Comparison of ENCODE assay signal across 8 cellular contexts in genomic region chr10:86960003-86960862, GRCh38. TPM values are rescaled to one million over a fixed set of nuclear protein-coding genes. Genes with fewer than 3 reads are reported as not detected.
A peak's percentile ranks its signal among the peaks of the same experiment; 100 is the strongest.
DNase-seq lines count a peak whose midpoint lies in the region; ATAC-seq and TF ChIP-seq lines count a peak whose summit lies in the region.

No MANE protein-coding gene starts in this region.

- in situ Hi-C loops in GM23248 (cut with MboI), result no loop called here

- H3K36me3 ChIP-seq in GM23248 (ENCODE audit: low read depth) (no peaks in the 10 kb centered on the region), heart right ventricle (peaks cover 0 to 8% (median 0%) of the 10 kb centered on the region in 9 donors), skeletal muscle tissue (ENCODE audit: control insufficient read depth in 3 of 3, insufficient read depth in 3 of 3, low read length in 3 of 3) (no peaks in the 10 kb centered on the region)

- no peak for DNase-seq in activated CD8-positive, alpha-beta memory T cell treated with anti-CD3 and anti-CD28 coated beads, Interleukin-2, amount 10 ng/mL, durations not matched to agents 7 days and 5 days
- no peak for DNase-seq in activated CD8-positive, alpha-beta memory T cell treated with anti-CD3 and anti-CD28 coated beads, Interleukin-2, amount 50 U/mL, for 48 hours
- peak; percentile 84 for DNase-seq in GM23248
- peak; percentile 48 for DNase-seq in M059J (ENCODE audit: low read depth)
- peak; percentile 14 for DNase-seq in activated T-helper 1 cell treated with anti-CD3 and anti-CD28 coated beads, Interleukin-12 subunit alpha, Interleukin-12 subunit beta, Interleukin-2, Interleukin-4 antibody, amounts not matched to agents 30 ng/mL and 10 ng/mL and 1 ng/mL, durations not matched to agents 14 hours and 24 hours and 36 hours (ENCODE audit: low spot score)
- peak in 1 of 2 donors; percentile 64 for DNase-seq in heart right ventricle
- DNase-seq in amniotic stem cell (lab: John Stamatoyannopoulos, UW), result no peak

- H3K27ac ChIP-seq in GM23248 (no peak overlapping the region), heart right ventricle (peak overlapping the region; percentile 85 to 97 (median 90)), skeletal muscle tissue (ENCODE audit: low read depth, low read length) (peak overlapping the region; percentile 58)

- ATAC-seq in activated CD8-positive, alpha-beta memory T cell treated with anti-CD3 and anti-CD28 coated beads, Interleukin-2, amount 10 ng/mL, durations not matched to agents 7 days and 5 days, result peak; percentile 48
- ATAC-seq in heart right ventricle, result peak; percentile 36 to 64 (median 54)

- intact Hi-C loops in activated T-helper 1 cell treated with anti-CD3 and anti-CD28 coated beads, Interleukin-12 subunit alpha, Interleukin-12 subunit beta, Interleukin-2, Interleukin-4 antibody, amounts not matched to agents 30 ng/mL and 10 ng/mL and 1 ng/mL, durations not matched to agents 14 hours and 24 hours and 36 hours (cut with micrococcal nuclease), result no loop called here
- intact Hi-C loops in heart right ventricle (cut with DNase I), result loop anchor here in 4 of 10 donors (1.0 to 2.0 kb wide), 2 partner anchors 19 to 21 kb away; no protein-coding TSS in a partner anchor

- no peaks in the 10 kb centered on the region for H3K9me3 Mint-ChIP-seq in activated CD8-positive, alpha-beta memory T cell treated with anti-CD3 and anti-CD28 coated beads, Interleukin-2, amount 10 ng/mL, durations not matched to agents 7 days and 5 days (ENCODE audit: low read depth)
- H3K9me3 Mint-ChIP-seq in activated T-helper 1 cell treated with anti-CD3 and anti-CD28 coated beads, Interleukin-12 subunit alpha, Interleukin-12 subunit beta, Interleukin-2, Interleukin-4 antibody, amounts not matched to agents 30 ng/mL and 10 ng/mL and 1 ng/mL, durations not matched to agents 14 hours and 24 hours and 36 hours, result no peaks in the 10 kb centered on the region

- no peak overlapping the region for H3K4me2 ChIP-seq in GM23248 (ENCODE audit: unreplicated experiment)

- WGBS in GM23248 (ENCODE audit: low coverage in 1 of 2, low lambda C conversion rate in 2 of 2, missing lambda C conversion rate in 2 of 2), 2 experiments, result 72 to 76% methylated on average over 35 to 37 of the region's 37 CpGs
- WGBS in heart right ventricle, 2 donors, result 67 to 75% methylated on average over 37 of the region's 37 CpGs

- peaks cover 7% of the 10 kb centered on the region for H3K4me1 Mint-ChIP-seq in activated CD8-positive, alpha-beta memory T cell treated with anti-CD3 and anti-CD28 coated beads, Interleukin-2, amount 10 ng/mL, durations not matched to agents 7 days and 5 days
- H3K4me1 Mint-ChIP-seq in activated T-helper 1 cell treated with anti-CD3 and anti-CD28 coated beads, Interleukin-12 subunit alpha, Interleukin-12 subunit beta, Interleukin-2, Interleukin-4 antibody, amounts not matched to agents 30 ng/mL and 10 ng/mL and 1 ng/mL, durations not matched to agents 14 hours and 24 hours and 36 hours (ENCODE audit: low read depth), result no peaks in the 10 kb centered on the region

- H3K36me3 Mint-ChIP-seq in activated CD8-positive, alpha-beta memory T cell treated with anti-CD3 and anti-CD28 coated beads, Interleukin-2, amount 10 ng/mL, durations not matched to agents 7 days and 5 days, result no peaks in the 10 kb centered on the region
- H3K36me3 Mint-ChIP-seq in activated T-helper 1 cell treated with anti-CD3 and anti-CD28 coated beads, Interleukin-12 subunit alpha, Interleukin-12 subunit beta, Interleukin-2, Interleukin-4 antibody, amounts not matched to agents 30 ng/mL and 10 ng/mL and 1 ng/mL, durations not matched to agents 14 hours and 24 hours and 36 hours (ENCODE audit: low read depth), result no peaks in the 10 kb centered on the region

- H3K4me3 ChIP-seq in GM23248 (no peak overlapping the region), heart right ventricle (peak overlapping the region in 9 of 10 donors; percentile 16 to 68 (median 60)), skeletal muscle tissue (ENCODE audit: low read length in 3 of 3) (peak overlapping the region in 1 of 3 donors; percentile 67)

- H3K9me3 ChIP-seq in GM23248 (ENCODE audit: low read depth), result no peaks in the 10 kb centered on the region
- no peaks in the 10 kb centered on the region for H3K9me3 ChIP-seq in heart right ventricle
- no peaks in the 10 kb centered on the region for H3K9me3 ChIP-seq in skeletal muscle tissue (ENCODE audit: control insufficient read depth in 3 of 3, low read length in 3 of 3)

- H2AFZ ChIP-seq in GM23248, result no peak overlapping the region

- H3K27me3 Mint-ChIP-seq in activated CD8-positive, alpha-beta memory T cell treated with anti-CD3 and anti-CD28 coated beads, Interleukin-2, amount 10 ng/mL, durations not matched to agents 7 days and 5 days, result no peaks in the 10 kb centered on the region
- H3K27me3 Mint-ChIP-seq in activated T-helper 1 cell treated with anti-CD3 and anti-CD28 coated beads, Interleukin-12 subunit alpha, Interleukin-12 subunit beta, Interleukin-2, Interleukin-4 antibody, amounts not matched to agents 30 ng/mL and 10 ng/mL and 1 ng/mL, durations not matched to agents 14 hours and 24 hours and 36 hours (ENCODE audit: insufficient read depth), result no peaks in the 10 kb centered on the region

- H3K4me3 Mint-ChIP-seq in activated CD8-positive, alpha-beta memory T cell treated with anti-CD3 and anti-CD28 coated beads, Interleukin-2, amount 10 ng/mL, durations not matched to agents 7 days and 5 days, result no peak overlapping the region
- H3K4me3 Mint-ChIP-seq in activated T-helper 1 cell treated with anti-CD3 and anti-CD28 coated beads, Interleukin-12 subunit alpha, Interleukin-12 subunit beta, Interleukin-2, Interleukin-4 antibody, amounts not matched to agents 30 ng/mL and 10 ng/mL and 1 ng/mL, durations not matched to agents 14 hours and 24 hours and 36 hours, result no peak overlapping the region

- peak; percentile 86 to 96 (median 94) for TF ChIP-seq CTCF in heart right ventricle (IDR thresholded peaks at IDR 0.05)

- no peak overlapping the region for H3K9ac ChIP-seq in GM23248
- H3K9ac ChIP-seq in skeletal muscle tissue (ENCODE audit: low read depth in 1 of 3, low read length in 3 of 3), result peak overlapping the region in 2 of 3 donors; percentile 38 to 73

- no peaks in the 10 kb centered on the region for H4K20me1 ChIP-seq in GM23248 (ENCODE audit: insufficient read depth)

- H3K4me1 ChIP-seq in GM23248 (ENCODE audit: insufficient read depth) (peaks cover 13% of the 10 kb centered on the region), heart right ventricle (peaks cover 17 to 54% (median 42%) of the 10 kb centered on the region in 9 donors), skeletal muscle tissue (ENCODE audit: control insufficient read depth in 3 of 3, insufficient read depth in 3 of 3, low read length in 3 of 3) (peaks cover 23 to 54% (median 29%) of the 10 kb centered on the region in 3 donors)

- H3K79me2 ChIP-seq in GM23248 (ENCODE audit: insufficient read depth), result no peaks in the 10 kb centered on the region

- H3K27me3 ChIP-seq in GM23248 (replicated peaks; ENCODE audit: insufficient read depth) (no peaks in the 10 kb centered on the region), heart right ventricle (no peaks in the 10 kb centered on the region), skeletal muscle tissue (ENCODE audit: control insufficient read depth in 3 of 3, insufficient read depth in 3 of 3, low read length in 3 of 3) (peaks cover 0 to 6% (median 6%) of the 10 kb centered on the region in 3 donors)

- H3K27ac Mint-ChIP-seq in activated CD8-positive, alpha-beta memory T cell treated with anti-CD3 and anti-CD28 coated beads, Interleukin-2, amount 10 ng/mL, durations not matched to agents 7 days and 5 days, result no peak overlapping the region
- no peak overlapping the region for H3K27ac Mint-ChIP-seq in activated T-helper 1 cell treated with anti-CD3 and anti-CD28 coated beads, Interleukin-12 subunit alpha, Interleukin-12 subunit beta, Interleukin-2, Interleukin-4 antibody, amounts not matched to agents 30 ng/mL and 10 ng/mL and 1 ng/mL, durations not matched to agents 14 hours and 24 hours and 36 hours

- no peaks in the 10 kb centered on the region for H3F3A ChIP-seq in GM23248 (ENCODE audit: insufficient read depth)

- no peaks in the 10 kb centered on the region for H3K9me2 ChIP-seq in GM23248 (ENCODE audit: insufficient read depth)

- CTCF ChIA-PET in activated CD8-positive, alpha-beta memory T cell treated with anti-CD3 and anti-CD28 coated beads, Interleukin-2, amount 10 ng/mL, durations not matched to agents 7 days and 5 days (lab: Charles Lee), result interaction anchor here (0.6 to 1.9 kb wide), 7 partner anchors 8 to 992 kb away, joined by 3 to 16 read pairs (median 4); no protein-coding TSS in a partner anchor

RNA-seq across cellular contexts. Expression of gene SNCG, which starts 1.8 kb away (rescaled TPM):
- total RNA-seq in activated CD8-positive, alpha-beta memory T cell treated with anti-CD3 and anti-CD28 coated beads, Interleukin-2, amount 10 ng/mL, durations not matched to agents 7 days and 5 days, result not detected
- total RNA-seq in GM23248 (2014; rRNA removed; shearing (Covaris generic)), result 1.2 and 1.8 TPM in 2 replicates
- polyA plus RNA-seq in GM23248 (2016; fragmentation: Nextera tagmentation; extraction: Ambion mirVana) (2.8 and 3.1 TPM in 2 replicates), heart right ventricle (10 to 100 TPM; 35.2 to 68.0 TPM)
- total RNA-seq in M059J (2014; rRNA removed; shearing (Covaris generic)), result 3.2 and 5.5 TPM in 2 replicates
- total RNA-seq in activated T-helper 1 cell treated with anti-CD3 and anti-CD28 coated beads, Interleukin-12 subunit alpha, Interleukin-12 subunit beta, Interleukin-2, Interleukin-4 antibody, amounts not matched to agents 30 ng/mL and 10 ng/mL and 1 ng/mL, durations not matched to agents 14 hours and 24 hours and 36 hours, result 0.49 and 0.56 TPM in 2 replicates
- total RNA-seq in heart right ventricle (10 to 100 TPM in 9 of 10 donors, 1 to 10 TPM in 1; 9.4 to 21.4 (median 12.6) TPM), skeletal muscle tissue (4.2 TPM)

RNA-seq across cellular contexts. Expression of gene MMRN2, which starts 2.8 kb away (rescaled TPM):
- total RNA-seq in activated CD8-positive, alpha-beta memory T cell treated with anti-CD3 and anti-CD28 coated beads, Interleukin-2, amount 10 ng/mL, durations not matched to agents 7 days and 5 days, result not detected
- total RNA-seq in GM23248 (2014; rRNA removed; shearing (Covaris generic)), result 4.5 and 7.3 TPM in 2 replicates
- polyA plus RNA-seq in GM23248 (2016; fragmentation: Nextera tagmentation; extraction: Ambion mirVana) (1.2 and 1.5 TPM in 2 replicates), heart right ventricle (10 to 100 TPM; 22.5 to 31.7 TPM)
- total RNA-seq in M059J (2014; rRNA removed; shearing (Covaris generic)), result 0.84 TPM in 1 of 2 replicates, not detected in the other
- not detected in 2 replicates for total RNA-seq in activated T-helper 1 cell treated with anti-CD3 and anti-CD28 coated beads, Interleukin-12 subunit alpha, Interleukin-12 subunit beta, Interleukin-2, Interleukin-4 antibody, amounts not matched to agents 30 ng/mL and 10 ng/mL and 1 ng/mL, durations not matched to agents 14 hours and 24 hours and 36 hours
- total RNA-seq in heart right ventricle (10 to 100 TPM; 23.4 to 43.2 (median 36.2) TPM), skeletal muscle tissue (25.6 TPM)

RNA-seq across cellular contexts. Expression of gene ADIRF, which starts 8.0 kb away (rescaled TPM):
- total RNA-seq in activated CD8-positive, alpha-beta memory T cell treated with anti-CD3 and anti-CD28 coated beads, Interleukin-2, amount 10 ng/mL, durations not matched to agents 7 days and 5 days, result not detected
- 17.6 and 34.1 TPM in 2 replicates for total RNA-seq in GM23248 (2014; rRNA removed; shearing (Covaris generic))
- polyA plus RNA-seq in GM23248 (2016; fragmentation: Nextera tagmentation; extraction: Ambion mirVana) (175 and 184 TPM in 2 replicates), heart right ventricle (100 to 1,000 TPM; 174 to 234 TPM)
- 4.2 and 4.7 TPM in 2 replicates for total RNA-seq in M059J (2014; rRNA removed; shearing (Covaris generic))
- not detected in 2 replicates for total RNA-seq in activated T-helper 1 cell treated with anti-CD3 and anti-CD28 coated beads, Interleukin-12 subunit alpha, Interleukin-12 subunit beta, Interleukin-2, Interleukin-4 antibody, amounts not matched to agents 30 ng/mL and 10 ng/mL and 1 ng/mL, durations not matched to agents 14 hours and 24 hours and 36 hours
- total RNA-seq in heart right ventricle (100 to 1,000 TPM in 1 of 10 donors, 10 to 100 TPM in 9; 18.5 to 113 (median 40.4) TPM), skeletal muscle tissue (11.5 TPM)

RNA-seq across cellular contexts. Expression of gene FAM25A, which starts 59.9 kb away (rescaled TPM):
- total RNA-seq in activated CD8-positive, alpha-beta memory T cell treated with anti-CD3 and anti-CD28 coated beads, Interleukin-2, amount 10 ng/mL, durations not matched to agents 7 days and 5 days, result not detected
- not detected in 2 replicates for total RNA-seq in GM23248 (2014; rRNA removed; shearing (Covaris generic))
- not detected in 2 replicates for polyA plus RNA-seq in GM23248 (2016; fragmentation: Nextera tagmentation; extraction: Ambion mirVana)
- total RNA-seq in M059J (2014; rRNA removed; shearing (Covaris generic)), result not detected in 2 replicates
- total RNA-seq in activated T-helper 1 cell treated with anti-CD3 and anti-CD28 coated beads, Interleukin-12 subunit alpha, Interleukin-12 subunit beta, Interleukin-2, Interleukin-4 antibody, amounts not matched to agents 30 ng/mL and 10 ng/mL and 1 ng/mL, durations not matched to agents 14 hours and 24 hours and 36 hours, result not detected in 2 replicates
- not detected for total RNA-seq in heart right ventricle
- not detected for polyA plus RNA-seq in heart right ventricle
- total RNA-seq in skeletal muscle tissue, result not detected

Comparison
In these comparisons a context has a peak if more than half of its experiments do, and no peak if none do; other contexts are left out.
1. DNase-seq: peak in GM23248 (single experiment), M059J (single experiment) and activated T-helper 1 cell treated with anti-CD3 and anti-CD28 coated beads, Interleukin-12 subunit alpha, Interleukin-12 subunit beta, Interleukin-2, Interleukin-4 antibody, amounts not matched to agents 30 ng/mL and 10 ng/mL and 1 ng/mL, durations not matched to agents 14 hours and 24 hours and 36 hours (single experiment); none in activated CD8-positive, alpha-beta memory T cell treated with anti-CD3 and anti-CD28 coated beads, Interleukin-2, amount 10 ng/mL, durations not matched to agents 7 days and 5 days (single experiment), activated CD8-positive, alpha-beta memory T cell treated with anti-CD3 and anti-CD28 coated beads, Interleukin-2, amount 50 U/mL, for 48 hours (single experiment) and amniotic stem cell (single experiment).